Comparison of ENCODE assay signal across 9 cellular contexts in genomic region chr18:24270358-24270936, GRCh38.
DNase-seq lines count a peak whose midpoint lies in the region; ATAC-seq and TF ChIP-seq lines count a peak whose summit lies in the region.
"Had no signal": no experiment of that assay in that cellular context is flagged by ENCODE, and none has a peak within 500 bp of the region (broad histone marks: within the 10 kb centered on the region; RNA-seq: fewer than 3 reads in every experiment).

No MANE protein-coding gene starts in this region.

- H3K4me3 ChIP-seq in Caco-2 (ENCODE audit: low read depth, low read length) (peak overlapping the region; percentile 63), trophoblast cell (ENCODE audit: low read depth, low read length) (no peak overlapping the region)
- H3K4me3 ChIP-seq: K562 had no signal

- H4K91ac ChIP-seq in trophoblast cell (ENCODE audit: low read depth, low read length), result no peak overlapping the region

- no peaks in the 10 kb centered on the region for H3K36me3 ChIP-seq in Caco-2 (ENCODE audit: control insufficient read depth, insufficient read depth, low read length)
- H3K36me3 ChIP-seq in trophoblast cell (ENCODE audit: control insufficient read depth in 1 of 2, insufficient read depth in 2 of 2, low read length in 2 of 2), result peaks cover 0 to 2% of the 10 kb centered on the region in 2 experiments

- H3K27ac Mint-ChIP-seq in Caco-2 (ENCODE audit: unreplicated experiment) (peak overlapping the region; percentile 69), glutamatergic neuron (ENCODE audit: unreplicated experiment) (peak overlapping the region; percentile 49)
- H3K27ac Mint-ChIP-seq in activated T-helper 17 cell treated with anti-CD3 and anti-CD28 coated beads, Interleukin-2, amount 50 U/mL, for 72 hours, result no peak overlapping the region

- no peaks in the 10 kb centered on the region for H3K9me3 ChIP-seq in Caco-2
- no peaks in the 10 kb centered on the region for H3K9me3 ChIP-seq in trophoblast cell (ENCODE audit: insufficient read depth, low read depth, low read length)

- POLR2A ChIA-PET in Caco-2 (lab: Charles Lee), result no interaction called here

- H3K9me3 Mint-ChIP-seq in Caco-2 (ENCODE audit: unreplicated experiment) (no peaks in the 10 kb centered on the region), glutamatergic neuron (ENCODE audit: unreplicated experiment) (peaks cover 14% of the 10 kb centered on the region)
- H3K9me3 Mint-ChIP-seq in activated T-helper 17 cell treated with anti-CD3 and anti-CD28 coated beads, Interleukin-2, amount 50 U/mL, for 72 hours, result peaks cover 5% of the 10 kb centered on the region

- WGBS in trophoblast cell (ENCODE audit: extremely low coverage, insufficient coverage, insufficient read length), result no CpG with 5 or more reads among the region's 4 CpGs

- H3K4me1 Mint-ChIP-seq in Caco-2 (ENCODE audit: low read depth, unreplicated experiment) (peaks cover 11% of the 10 kb centered on the region), glutamatergic neuron (ENCODE audit: low read depth, unreplicated experiment) (peaks cover 33% of the 10 kb centered on the region)
- no peaks in the 10 kb centered on the region for H3K4me1 Mint-ChIP-seq in activated T-helper 17 cell treated with anti-CD3 and anti-CD28 coated beads, Interleukin-2, amount 50 U/mL, for 72 hours

- H3K23ac ChIP-seq in trophoblast cell (ENCODE audit: low read length), result no peak overlapping the region

- H3K27me3 ChIP-seq in Caco-2 (replicated peaks; ENCODE audit: control insufficient read depth, insufficient read depth, low read length) (no peaks in the 10 kb centered on the region), trophoblast cell (ENCODE audit: insufficient read depth, low read length) (no peaks in the 10 kb centered on the region)

- TSS peak; percentile 32 for BruUV-seq in Caco-2 (replicated peaks; lab: Mats Ljungman, UMichigan)

- TF ChIP-seq CTCF in Caco-2 (IDR thresholded peaks at IDR 0.05; ENCODE audit: insufficient read depth in 1 of 2, low read depth in 1 of 2, low read length in 1 of 2, severe bottlenecking in 1 of 2, unreplicated experiment in 1 of 2) (no peak), glutamatergic neuron (IDR thresholded peaks at IDR 0.05; ENCODE audit: partially characterized antibody, unreplicated experiment) (no peak)

- H4K8ac ChIP-seq in trophoblast cell (ENCODE audit: low read depth, low read length), result no peak overlapping the region

- H3K27ac ChIP-seq in trophoblast cell (ENCODE audit: low read depth, low read length), result no peak overlapping the region

- H3K14ac ChIP-seq in trophoblast cell (ENCODE audit: low read length), result no peak overlapping the region

- peaks cover 9% of the 10 kb centered on the region for H3K79me2 ChIP-seq in trophoblast cell (ENCODE audit: control insufficient read depth, insufficient read depth, low read length, poor library complexity)

- peaks cover 6% of the 10 kb centered on the region for H3K36me3 Mint-ChIP-seq in Caco-2 (ENCODE audit: insufficient read depth, unreplicated experiment)
- H3K36me3 Mint-ChIP-seq in activated T-helper 17 cell treated with anti-CD3 and anti-CD28 coated beads, Interleukin-2, amount 50 U/mL, for 72 hours (ENCODE audit: low read depth), result peaks cover 6% of the 10 kb centered on the region
- peaks cover 8% of the 10 kb centered on the region for H3K36me3 Mint-ChIP-seq in glutamatergic neuron (ENCODE audit: unreplicated experiment)

- no peak overlapping the region for H3K9ac ChIP-seq in trophoblast cell (ENCODE audit: low read length)

- H2BK120ac ChIP-seq in trophoblast cell (ENCODE audit: insufficient read depth, low read length, poor library complexity), result no peak overlapping the region

- no peak overlapping the region for H3K18ac ChIP-seq in trophoblast cell (ENCODE audit: low read length)

- H2AFZ ChIP-seq in trophoblast cell (ENCODE audit: insufficient read depth, low read length, poor library complexity), result no peak overlapping the region

- H4K12ac ChIP-seq in trophoblast cell (ENCODE audit: low read depth, low read length), result no peak overlapping the region

- H3K79me1 ChIP-seq in trophoblast cell (ENCODE audit: low read length), result peaks cover 8% of the 10 kb centered on the region

- H3K27me3 Mint-ChIP-seq in Caco-2 (ENCODE audit: insufficient read depth, unreplicated experiment) (no peaks in the 10 kb centered on the region), glutamatergic neuron (ENCODE audit: unreplicated experiment) (peaks cover 5% of the 10 kb centered on the region)
- H3K27me3 Mint-ChIP-seq in activated T-helper 17 cell treated with anti-CD3 and anti-CD28 coated beads, Interleukin-2, amount 50 U/mL, for 72 hours, result peaks cover 22% of the 10 kb centered on the region

- H3K4me1 ChIP-seq in Caco-2 (no peaks in the 10 kb centered on the region), trophoblast cell (ENCODE audit: control insufficient read depth in 1 of 2, insufficient read depth in 2 of 2, low read length in 2 of 2) (no peaks in the 10 kb centered on the region)

- H2AK5ac ChIP-seq in trophoblast cell (ENCODE audit: low read length), result no peak overlapping the region

- H3K4ac ChIP-seq in trophoblast cell (ENCODE audit: low read depth, low read length), result no peak overlapping the region

- H2BK5ac ChIP-seq in trophoblast cell (ENCODE audit: low read depth, low read length, poor library complexity), result no peak overlapping the region

- DNase-seq in Caco-2, result no peak
- DNase-seq in glutamatergic neuron, result no peak
- no peak for DNase-seq in trophoblast cell
- no peak for DNase-seq in NCI-H226
- DNase-seq in SHP77 treated with DMSO at 0.1 percent for 48 hours (lab: John Stamatoyannopoulos, UW), result no peak
- DNase-seq in stimulated activated CD4-positive, alpha-beta T cell treated with anti-CD3 and anti-CD28 coated beads, Interleukin-4, amount 100 ng/mL, for 24 hours, result no peak

- intact Hi-C loops in Caco-2 (cut with micrococcal nuclease; ENCODE audit: unreplicated experiment), result no loop called here

- peak overlapping the region; percentile 96 for H3K4me2 ChIP-seq in trophoblast cell (ENCODE audit: low read length)

- ATAC-seq in activated T-helper 17 cell treated with anti-CD3 and anti-CD28 coated beads, Interleukin-2, amount 50 U/mL, for 72 hours (replicated peaks), result no peak
- ATAC-seq in HG03378 (IDR thresholded peaks at IDR 0.05; ENCODE audit: unreplicated experiment), result no peak
- ATAC-seq: K562 had no signal

- CTCF ChIA-PET in Caco-2 (lab: Charles Lee), result no interaction called here

- H3K4me3 Mint-ChIP-seq in Caco-2 (ENCODE audit: unreplicated experiment), result peak overlapping the region; percentile 83
- H3K4me3 Mint-ChIP-seq in activated T-helper 17 cell treated with anti-CD3 and anti-CD28 coated beads, Interleukin-2, amount 50 U/mL, for 72 hours, result peak overlapping the region; percentile 6
- peak overlapping the region; percentile 94 for H3K4me3 Mint-ChIP-seq in glutamatergic neuron (ENCODE audit: unreplicated experiment)

- H2BK12ac ChIP-seq in trophoblast cell (ENCODE audit: low read length), result no peak overlapping the region

Comparison
In these comparisons a context has a peak if more than half of its experiments do, and no peak if none do; other contexts are left out.
1. H3K4me3 Mint-ChIP-seq: peak in every context shown above with its lines; median percentile 94 in glutamatergic neuron; 83 in Caco-2; 6 in activated T-helper 17 cell treated with anti-CD3 and anti-CD28 coated beads, Interleukin-2, amount 50 U/mL, for 72 hours.